In genomic region chr4:77156912-77157858, GRCh38 we compare ENCODE assay signal across 1 cellular context.
A peak's percentile ranks its signal among the peaks of the same experiment; 100 is the strongest.
TF ChIP-seq lines count a peak whose summit lies in the region.

A gene with protein sequence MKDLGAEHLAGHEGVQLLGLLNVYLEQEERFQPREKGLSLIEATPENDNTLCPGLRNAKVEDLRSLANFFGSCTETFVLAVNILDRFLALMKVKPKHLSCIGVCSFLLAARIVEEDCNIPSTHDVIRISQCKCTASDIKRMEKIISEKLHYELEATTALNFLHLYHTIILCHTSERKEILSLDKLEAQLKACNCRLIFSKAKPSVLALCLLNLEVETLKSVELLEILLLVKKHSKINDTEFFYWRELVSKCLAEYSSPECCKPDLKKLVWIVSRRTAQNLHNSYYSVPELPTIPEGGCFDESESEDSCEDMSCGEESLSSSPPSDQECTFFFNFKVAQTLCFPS (plus strand): TSS chr4:77157207. CDS start chr4:77158533, 1,326 bp downstream.

TF ChIP-seq in HepG2, 621 proteins besides CTCF, POLR2A, EP300 and RAD21 (continued from another document and continues in another):
- TF ChIP-seq ZNF326 (CRISPR knock-in tag; IDR thresholded peaks at IDR 0.05; ENCODE audit: borderline replicate concordance): no peak
- TF ChIP-seq PAXIP1 (CRISPR knock-in tag; conservative IDR thresholded peaks at IDR 0.05): peak; percentile 60; the same call in 1 of the 2 replicates
- TF ChIP-seq SKI (IDR thresholded peaks at IDR 0.05; ENCODE audit: partially characterized antibody): peak; percentile 59
- 0 out of 2 replicates have a peak, but pooled peaks have one; percentile 28 for TF ChIP-seq ZNF354B (CRISPR knock-in tag; IDR thresholded peaks at IDR 0.05)
- TF ChIP-seq MAFK (conservative IDR thresholded peaks at IDR 0.05 in 1 of 2, IDR thresholded peaks at IDR 0.05 in 1 of 2; ENCODE audit: low read length in 2 of 2): no peak
- no peak for TF ChIP-seq GPN1 (CRISPR knock-in tag; IDR thresholded peaks at IDR 0.05; ENCODE audit: borderline replicate concordance)
- TF ChIP-seq KMT2B (CRISPR knock-in tag; IDR thresholded peaks at IDR 0.05): peak; percentile 56; the same call in 1 of the 2 replicates
- TF ChIP-seq ZNF552 (CRISPR knock-in tag; IDR thresholded peaks at IDR 0.05; ENCODE audit: borderline replicate concordance): no peak; the same call in 1 of the 2 replicates
- peak; percentile 30; the same call in 1 of the 2 replicates for TF ChIP-seq ARID2 (CRISPR knock-in tag; IDR thresholded peaks at IDR 0.05; ENCODE audit: borderline replicate concordance)
- TF ChIP-seq ZSCAN20 (CRISPR knock-in tag; IDR thresholded peaks at IDR 0.05; ENCODE audit: borderline replicate concordance): no peak
- TF ChIP-seq, protein P1, sequence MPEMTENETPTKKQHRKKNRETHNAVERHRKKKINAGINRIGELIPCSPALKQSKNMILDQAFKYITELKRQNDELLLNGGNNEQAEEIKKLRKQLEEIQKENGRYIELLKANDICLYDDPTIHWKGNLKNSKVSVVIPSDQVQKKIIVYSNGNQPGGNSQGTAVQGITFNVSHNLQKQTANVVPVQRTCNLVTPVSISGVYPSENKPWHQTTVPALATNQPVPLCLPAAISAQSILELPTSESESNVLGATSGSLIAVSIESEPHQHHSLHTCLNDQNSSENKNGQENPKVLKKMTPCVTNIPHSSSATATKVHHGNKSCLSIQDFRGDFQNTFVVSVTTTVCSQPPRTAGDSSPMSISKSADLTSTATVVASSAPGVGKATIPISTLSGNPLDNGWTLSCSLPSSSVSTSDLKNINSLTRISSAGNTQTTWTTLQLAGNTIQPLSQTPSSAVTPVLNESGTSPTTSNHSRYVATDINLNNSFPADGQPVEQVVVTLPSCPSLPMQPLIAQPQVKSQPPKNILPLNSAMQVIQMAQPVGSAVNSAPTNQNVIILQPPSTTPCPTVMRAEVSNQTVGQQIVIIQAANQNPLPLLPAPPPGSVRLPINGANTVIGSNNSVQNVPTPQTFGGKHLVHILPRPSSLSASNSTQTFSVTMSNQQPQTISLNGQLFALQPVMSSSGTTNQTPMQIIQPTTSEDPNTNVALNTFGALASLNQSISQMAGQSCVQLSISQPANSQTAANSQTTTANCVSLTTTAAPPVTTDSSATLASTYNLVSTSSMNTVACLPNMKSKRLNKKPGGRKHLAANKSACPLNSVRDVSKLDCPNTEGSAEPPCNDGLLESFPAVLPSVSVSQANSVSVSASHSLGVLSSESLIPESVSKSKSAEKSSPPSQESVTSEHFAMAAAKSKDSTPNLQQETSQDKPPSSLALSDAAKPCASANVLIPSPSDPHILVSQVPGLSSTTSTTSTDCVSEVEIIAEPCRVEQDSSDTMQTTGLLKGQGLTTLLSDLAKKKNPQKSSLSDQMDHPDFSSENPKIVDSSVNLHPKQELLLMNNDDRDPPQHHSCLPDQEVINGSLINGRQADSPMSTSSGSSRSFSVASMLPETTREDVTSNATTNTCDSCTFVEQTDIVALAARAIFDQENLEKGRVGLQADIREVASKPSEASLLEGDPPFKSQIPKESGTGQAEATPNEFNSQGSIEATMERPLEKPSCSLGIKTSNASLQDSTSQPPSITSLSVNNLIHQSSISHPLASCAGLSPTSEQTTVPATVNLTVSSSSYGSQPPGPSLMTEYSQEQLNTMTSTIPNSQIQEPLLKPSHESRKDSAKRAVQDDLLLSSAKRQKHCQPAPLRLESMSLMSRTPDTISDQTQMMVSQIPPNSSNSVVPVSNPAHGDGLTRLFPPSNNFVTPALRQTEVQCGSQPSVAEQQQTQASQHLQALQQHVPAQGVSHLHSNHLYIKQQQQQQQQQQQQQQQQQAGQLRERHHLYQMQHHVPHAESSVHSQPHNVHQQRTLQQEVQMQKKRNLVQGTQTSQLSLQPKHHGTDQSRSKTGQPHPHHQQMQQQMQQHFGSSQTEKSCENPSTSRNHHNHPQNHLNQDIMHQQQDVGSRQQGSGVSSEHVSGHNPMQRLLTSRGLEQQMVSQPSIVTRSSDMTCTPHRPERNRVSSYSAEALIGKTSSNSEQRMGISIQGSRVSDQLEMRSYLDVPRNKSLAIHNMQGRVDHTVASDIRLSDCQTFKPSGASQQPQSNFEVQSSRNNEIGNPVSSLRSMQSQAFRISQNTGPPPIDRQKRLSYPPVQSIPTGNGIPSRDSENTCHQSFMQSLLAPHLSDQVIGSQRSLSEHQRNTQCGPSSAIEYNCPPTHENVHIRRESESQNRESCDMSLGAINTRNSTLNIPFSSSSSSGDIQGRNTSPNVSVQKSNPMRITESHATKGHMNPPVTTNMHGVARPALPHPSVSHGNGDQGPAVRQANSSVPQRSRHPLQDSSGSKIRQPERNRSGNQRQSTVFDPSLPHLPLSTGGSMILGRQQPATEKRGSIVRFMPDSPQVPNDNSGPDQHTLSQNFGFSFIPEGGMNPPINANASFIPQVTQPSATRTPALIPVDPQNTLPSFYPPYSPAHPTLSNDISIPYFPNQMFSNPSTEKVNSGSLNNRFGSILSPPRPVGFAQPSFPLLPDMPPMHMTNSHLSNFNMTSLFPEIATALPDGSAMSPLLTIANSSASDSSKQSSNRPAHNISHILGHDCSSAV (CRISPR knock-in tag; IDR thresholded peaks at IDR 0.05; ENCODE audit: borderline replicate concordance): no peak
- TF ChIP-seq, protein P2, sequence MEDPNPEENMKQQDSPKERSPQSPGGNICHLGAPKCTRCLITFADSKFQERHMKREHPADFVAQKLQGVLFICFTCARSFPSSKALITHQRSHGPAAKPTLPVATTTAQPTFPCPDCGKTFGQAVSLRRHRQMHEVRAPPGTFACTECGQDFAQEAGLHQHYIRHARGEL (CRISPR knock-in tag; IDR thresholded peaks at IDR 0.05): no peak
- TF ChIP-seq ZBTB38 (CRISPR knock-in tag; IDR thresholded peaks at IDR 0.05): no peak; the same call in 1 of the 2 replicates
- TF ChIP-seq, protein P3, sequence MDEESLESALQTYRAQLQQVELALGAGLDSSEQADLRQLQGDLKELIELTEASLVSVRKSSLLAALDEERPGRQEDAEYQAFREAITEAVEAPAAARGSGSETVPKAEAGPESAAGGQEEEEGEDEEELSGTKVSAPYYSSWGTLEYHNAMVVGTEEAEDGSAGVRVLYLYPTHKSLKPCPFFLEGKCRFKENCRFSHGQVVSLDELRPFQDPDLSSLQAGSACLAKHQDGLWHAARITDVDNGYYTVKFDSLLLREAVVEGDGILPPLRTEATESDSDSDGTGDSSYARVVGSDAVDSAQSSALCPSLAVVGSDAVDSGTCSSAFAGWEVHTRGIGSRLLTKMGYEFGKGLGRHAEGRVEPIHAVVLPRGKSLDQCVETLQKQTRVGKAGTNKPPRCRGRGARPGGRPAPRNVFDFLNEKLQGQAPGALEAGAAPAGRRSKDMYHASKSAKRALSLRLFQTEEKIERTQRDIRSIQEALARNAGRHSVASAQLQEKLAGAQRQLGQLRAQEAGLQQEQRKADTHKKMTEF (CRISPR knock-in tag; IDR thresholded peaks at IDR 0.05): peak; percentile 78
- TF ChIP-seq ZNF10 (CRISPR knock-in tag; IDR thresholded peaks at IDR 0.05; ENCODE audit: borderline replicate concordance, low read depth): no peak
- TF ChIP-seq REL (CRISPR knock-in tag; conservative IDR thresholded peaks at IDR 0.05): no peak
- no peak for TF ChIP-seq CEBPB (IDR thresholded peaks at IDR 0.05; ENCODE audit: borderline replicate concordance, low read depth, low read length)
- TF ChIP-seq GTF2F1 (IDR thresholded peaks at IDR 0.05; ENCODE audit: low read length): no peak
- no peak for TF ChIP-seq HNRNPH1 (optimal IDR thresholded peaks at IDR 0.05; ENCODE audit: low read depth, low read length)
- TF ChIP-seq AFF4 (CRISPR knock-in tag; IDR thresholded peaks at IDR 0.05): no peak
- peak; percentile 43; the same call in 1 of the 2 replicates for TF ChIP-seq ZBTB7B (CRISPR knock-in tag; IDR thresholded peaks at IDR 0.05)
- no peak; the same call in 1 of the 2 replicates for TF ChIP-seq ZFP41 (CRISPR knock-in tag; IDR thresholded peaks at IDR 0.05; ENCODE audit: borderline replicate concordance)
- peak; percentile 91 for TF ChIP-seq SNAPC2 (CRISPR knock-in tag; IDR thresholded peaks at IDR 0.05)
- peak; percentile 24; the same call in 1 of the 2 replicates for TF ChIP-seq ZNF772 (CRISPR knock-in tag; IDR thresholded peaks at IDR 0.05)
- peak; percentile 27; the same call in 1 of the 2 replicates for TF ChIP-seq THAP9 (CRISPR knock-in tag; IDR thresholded peaks at IDR 0.05; ENCODE audit: borderline replicate concordance)
- TF ChIP-seq SRY (CRISPR knock-in tag; IDR thresholded peaks at IDR 0.05): no peak; the same call in 1 of the 2 replicates
- TF ChIP-seq ZNF260 (CRISPR knock-in tag; IDR thresholded peaks at IDR 0.05; ENCODE audit: borderline replicate concordance, low read depth): no peak
- TF ChIP-seq, protein P4, sequence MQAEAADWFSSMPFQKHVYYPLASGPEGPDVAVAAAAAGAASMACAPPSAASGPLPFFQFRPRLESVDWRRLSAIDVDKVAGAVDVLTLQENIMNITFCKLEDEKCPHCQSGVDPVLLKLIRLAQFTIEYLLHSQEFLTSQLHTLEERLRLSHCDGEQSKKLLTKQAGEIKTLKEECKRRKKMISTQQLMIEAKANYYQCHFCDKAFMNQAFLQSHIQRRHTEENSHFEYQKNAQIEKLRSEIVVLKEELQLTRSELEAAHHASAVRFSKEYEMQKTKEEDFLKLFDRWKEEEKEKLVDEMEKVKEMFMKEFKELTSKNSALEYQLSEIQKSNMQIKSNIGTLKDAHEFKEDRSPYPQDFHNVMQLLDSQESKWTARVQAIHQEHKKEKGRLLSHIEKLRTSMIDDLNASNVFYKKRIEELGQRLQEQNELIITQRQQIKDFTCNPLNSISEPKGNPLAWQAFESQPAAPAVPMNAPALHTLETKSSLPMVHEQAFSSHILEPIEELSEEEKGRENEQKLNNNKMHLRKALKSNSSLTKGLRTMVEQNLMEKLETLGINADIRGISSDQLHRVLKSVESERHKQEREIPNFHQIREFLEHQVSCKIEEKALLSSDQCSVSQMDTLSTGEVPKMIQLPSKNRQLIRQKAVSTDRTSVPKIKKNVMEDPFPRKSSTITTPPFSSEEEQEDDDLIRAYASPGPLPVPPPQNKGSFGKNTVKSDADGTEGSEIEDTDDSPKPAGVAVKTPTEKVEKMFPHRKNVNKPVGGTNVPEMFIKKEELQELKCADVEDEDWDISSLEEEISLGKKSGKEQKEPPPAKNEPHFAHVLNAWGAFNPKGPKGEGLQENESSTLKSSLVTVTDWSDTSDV (CRISPR knock-in tag; IDR thresholded peaks at IDR 0.05): no peak
